8 cellular contexts compared by ENCODE assay signal in genomic region chr2:24793752-24794477, GRCh38. TPM values are rescaled to one million over a fixed set of nuclear protein-coding genes. Genes with fewer than 3 reads are reported as not detected.
A peak's percentile ranks its signal among the peaks of the same experiment; 100 is the strongest.
DNase-seq lines count a peak whose midpoint lies in the region; ATAC-seq and TF ChIP-seq lines count a peak whose summit lies in the region.

No MANE protein-coding gene starts in this region.

- peak overlapping the region; percentile 98 for H3K4me3 Mint-ChIP-seq in neural progenitor cell

- peak overlapping the region; percentile 83 for H3K4me3 ChIP-seq in SK-N-MC
- peak overlapping the region; percentile 60 for H3K4me3 ChIP-seq in neural progenitor cell

- H3K4me2 ChIP-seq in neural progenitor cell = peak overlapping the region; percentile 82

- H3K36me3 ChIP-seq in SK-N-MC (ENCODE audit: insufficient read depth, low read length) (peaks cover 35% of the 10 kb centered on the region), neural progenitor cell (peaks cover 25% of the 10 kb centered on the region)

- no peak for TF ChIP-seq CTCF in neural progenitor cell (IDR thresholded peaks at IDR 0.05)

- H3K27ac ChIP-seq in SK-N-MC (peak overlapping the region; percentile 93), epithelial cell of prostate (peak overlapping the region; percentile 93), neural progenitor cell (peak overlapping the region; percentile 92)

- H3K27ac Mint-ChIP-seq in neural progenitor cell = peak overlapping the region; percentile 100

- peaks cover 67% of the 10 kb centered on the region for H3K79me2 ChIP-seq in neural progenitor cell (ENCODE audit: low read depth)

- DNase-seq in DMS79 (lab: John Stamatoyannopoulos, UW) = peak; percentile 59
- DNase-seq in HPDE6-E6E7 (ENCODE audit: extremely low spot score) = peak; percentile 6
- no peak for DNase-seq in SK-N-MC (ENCODE audit: low read depth, low spot score)
- DNase-seq in epithelial cell of prostate (ENCODE audit: low read depth, low spot score) = no peak
- DNase-seq in neural progenitor cell (ENCODE audit: low spot score) = peak; percentile 78
- DNase-seq in activated gamma-delta T cell (lab: John Stamatoyannopoulos, UW) = no peak

- H4K20me1 ChIP-seq in neural progenitor cell (ENCODE audit: low read depth) = no peaks in the 10 kb centered on the region

- H3F3A ChIP-seq in neural progenitor cell (ENCODE audit: low read depth) = peaks cover 27% of the 10 kb centered on the region

- H3K4me1 ChIP-seq in neural progenitor cell = peaks cover 26% of the 10 kb centered on the region

- H3K36me3 Mint-ChIP-seq in neural progenitor cell = peaks cover 24% of the 10 kb centered on the region

- peaks cover 8% of the 10 kb centered on the region for H3K9me3 Mint-ChIP-seq in neural progenitor cell

- H3K9ac ChIP-seq in SK-N-MC (ENCODE audit: insufficient read length) = peak overlapping the region; percentile 91
- H3K9ac ChIP-seq in neural progenitor cell = peak overlapping the region; percentile 73

- H3K27me3 Mint-ChIP-seq in neural progenitor cell (ENCODE audit: insufficient read depth, low read depth) = peaks cover 2% of the 10 kb centered on the region

- ATAC-seq in GM19395 (IDR thresholded peaks at IDR 0.05; ENCODE audit: unreplicated experiment) = no peak
- ATAC-seq in GM18909 (IDR thresholded peaks at IDR 0.05; ENCODE audit: poor library complexity, unreplicated experiment) = no peak

- peak overlapping the region; percentile 80 for H2AFZ ChIP-seq in neural progenitor cell (replicated peaks)

- no peaks in the 10 kb centered on the region for H3K9me3 ChIP-seq in SK-N-MC (ENCODE audit: low read depth, low read length)
- no peaks in the 10 kb centered on the region for H3K9me3 ChIP-seq in neural progenitor cell (ENCODE audit: low read depth)

- H3K4me1 Mint-ChIP-seq in neural progenitor cell = peaks cover 28% of the 10 kb centered on the region

- no peaks in the 10 kb centered on the region for H3K27me3 ChIP-seq in neural progenitor cell

RNA-seq across cellular contexts. Expression of gene CENPO, which starts 0.7 kb away (rescaled TPM):
- total RNA-seq in neural progenitor cell (ENCODE audit: low replicate concordance) = 50.6 and 52.2 TPM in 2 replicates

RNA-seq across cellular contexts. Expression of gene PTRHD1, which starts 0.7 kb away (rescaled TPM):
- total RNA-seq in neural progenitor cell (ENCODE audit: low replicate concordance) = 41.6 and 59.5 TPM in 2 replicates

Comparison
In these comparisons a context has a peak if more than half of its experiments do, and no peak if none do; other contexts are left out.
1. DNase-seq: peak in DMS79 (single experiment), HPDE6-E6E7 (single experiment) and neural progenitor cell (single experiment); none in SK-N-MC (single experiment), epithelial cell of prostate (single experiment) and activated gamma-delta T cell (single experiment).
2. Peak in every context shown above with its lines, with median percentiles within 50 percentile points of each other: H3K27ac ChIP-seq.